ENCODE assay signal across 18 cellular contexts in genomic region chr19:3122512-3122870, GRCh38. TPM values are rescaled to one million over a fixed set of nuclear protein-coding genes. Genes with fewer than 3 reads are reported as not detected.
DNase-seq lines count a peak whose midpoint lies in the region; ATAC-seq and TF ChIP-seq lines count a peak whose summit lies in the region.
"Had no signal": no experiment of that assay in that cellular context is flagged by ENCODE, and none has a peak within 500 bp of the region (broad histone marks: within the 10 kb centered on the region; RNA-seq: fewer than 3 reads in every experiment).

No MANE protein-coding gene starts in this region.

- no peak overlapping the region for H2BK5ac ChIP-seq in neuronal stem cell (ENCODE audit: low read length)

- H3K4me2 ChIP-seq in neuronal stem cell (ENCODE audit: insufficient read depth, low read length, poor library complexity, severe bottlenecking) (no peak overlapping the region), neural progenitor cell (no peak overlapping the region)

- H3K18ac ChIP-seq in neuronal stem cell (ENCODE audit: low read length): no peak overlapping the region

- H3K4ac ChIP-seq in neuronal stem cell (ENCODE audit: low read length): no peak overlapping the region

- WGBS in right cardiac atrium: 90% methylated on average over 22 of the region's 22 CpGs
- WGBS in neuronal stem cell (ENCODE audit: extremely low coverage in 2 of 2, insufficient read length in 2 of 2, insufficient replicate concordance in 1 of 2), 2 donors: no CpG with 5 or more reads among the region's 22 CpGs

- CTCF ChIA-PET in Panc1 (lab: Charles Lee): no interaction called here

- no peak overlapping the region for H2BK12ac ChIP-seq in neuronal stem cell (ENCODE audit: low read length)

- H3K4me3 ChIP-seq in right cardiac atrium (ENCODE audit: low read length): no peak overlapping the region
- no peak overlapping the region for H3K4me3 ChIP-seq in Panc1 (ENCODE audit: low read depth in 2 of 2, low read length in 2 of 2)
- H3K4me3 ChIP-seq in neuronal stem cell (ENCODE audit: low read length in 2 of 2): no peak overlapping the region
- no peak overlapping the region for H3K4me3 ChIP-seq in neural progenitor cell

- no peak overlapping the region for H2AK5ac ChIP-seq in neuronal stem cell (ENCODE audit: low read depth, low read length)

- peaks cover 10% of the 10 kb centered on the region for H3K4me1 Mint-ChIP-seq in neural progenitor cell

- TF ChIP-seq CTCF in Panc1 (IDR thresholded peaks at IDR 0.05) (no peak), neural progenitor cell (IDR thresholded peaks at IDR 0.05) (no peak)

- H3K14ac ChIP-seq in neuronal stem cell (ENCODE audit: low read length): peak overlapping the region; percentile 71

- H3K9me3 Mint-ChIP-seq in neural progenitor cell: no peaks in the 10 kb centered on the region
- H3K9me3 Mint-ChIP-seq: CD14-positive monocyte; CD4-positive, alpha-beta memory T cell; HFFc6 had no signal

- H4K8ac ChIP-seq in neuronal stem cell (ENCODE audit: low read depth, low read length): no peak overlapping the region

- H3K4me1 ChIP-seq in right cardiac atrium (ENCODE audit: control insufficient read depth, insufficient read depth, low read length) (no peaks in the 10 kb centered on the region), Panc1 (ENCODE audit: control insufficient read depth, insufficient read depth, low read length) (no peaks in the 10 kb centered on the region), neuronal stem cell (ENCODE audit: control insufficient read depth in 2 of 2, insufficient read depth in 1 of 2, low read depth in 1 of 2, low read length in 2 of 2) (peaks cover 0 to 3% of the 10 kb centered on the region in 2 donors), neural progenitor cell (no peaks in the 10 kb centered on the region)
- H3K4me1 ChIP-seq: BE2C had no signal

- H4K91ac ChIP-seq in neuronal stem cell (ENCODE audit: low read depth, low read length, poor library complexity): no peak overlapping the region

- no peak overlapping the region for H2BK15ac ChIP-seq in neuronal stem cell (ENCODE audit: low read length)

- H3K9ac ChIP-seq in neuronal stem cell (ENCODE audit: low read depth, low read length, poor library complexity): no peak overlapping the region
- no peak overlapping the region for H3K9ac ChIP-seq in neural progenitor cell

- peaks cover 2% of the 10 kb centered on the region for H3K27me3 Mint-ChIP-seq in neural progenitor cell (ENCODE audit: insufficient read depth, low read depth)
- H3K27me3 Mint-ChIP-seq: CD4-positive, alpha-beta memory T cell had no signal

- no peaks in the 10 kb centered on the region for H3F3A ChIP-seq in neural progenitor cell (ENCODE audit: low read depth)

- no peaks in the 10 kb centered on the region for H3K36me3 ChIP-seq in Panc1 (ENCODE audit: control insufficient read depth, insufficient read depth, low read length)
- H3K36me3 ChIP-seq in neuronal stem cell (replicated peaks in 1 of 2; ENCODE audit: control insufficient read depth in 2 of 2, insufficient read depth in 2 of 2, low read length in 2 of 2): peaks cover 0 to 10% of the 10 kb centered on the region in 2 donors
- H3K36me3 ChIP-seq in neural progenitor cell: no peaks in the 10 kb centered on the region

- H3K79me1 ChIP-seq in neuronal stem cell (ENCODE audit: low read depth, low read length): no peaks in the 10 kb centered on the region

- H3K27me3 ChIP-seq in right cardiac atrium (ENCODE audit: control insufficient read depth, insufficient read depth) (no peaks in the 10 kb centered on the region), Panc1 (ENCODE audit: control insufficient read depth, insufficient read depth, low read length) (no peaks in the 10 kb centered on the region), neuronal stem cell (ENCODE audit: control insufficient read depth in 3 of 3, insufficient read depth in 3 of 3, low read depth in 1 of 3, low read length in 3 of 3) (no peaks in the 10 kb centered on the region), neural progenitor cell (no peaks in the 10 kb centered on the region)
- H3K27me3 ChIP-seq: BE2C had no signal

- no peaks in the 10 kb centered on the region for H3K36me3 Mint-ChIP-seq in neural progenitor cell
- H3K36me3 Mint-ChIP-seq: CD4-positive, alpha-beta memory T cell had no signal

- TSS peak; percentile 77 for BruUV-seq in Panc1 (replicated peaks; lab: Mats Ljungman, UMichigan)

- no peak overlapping the region for H2BK120ac ChIP-seq in neuronal stem cell (ENCODE audit: low read depth, low read length)

- ATAC-seq in right cardiac atrium: no peak
- ATAC-seq in Right ventricle myocardium superior (ENCODE audit: poor library complexity): no peak
- ATAC-seq in Panc1: no peak
- ATAC-seq: HCT116 had no signal

- H3K4me3 Mint-ChIP-seq in neural progenitor cell: no peak overlapping the region
- H3K4me3 Mint-ChIP-seq: CD14-positive monocyte; CD4-positive, alpha-beta memory T cell; HFFc6 had no signal

- no peak overlapping the region for H3K23ac ChIP-seq in neuronal stem cell (ENCODE audit: low read depth, low read length, poor library complexity)

- intact Hi-C loops in right cardiac atrium (cut with DNase I): no loop called here
- intact Hi-C loops in Right ventricle myocardium superior (cut with DNase I): no loop called here
- intact Hi-C loops in Panc1 (cut with micrococcal nuclease; ENCODE audit: unreplicated experiment): loop anchor here (10.0 kb wide), 1 partner anchor 168 kb away; no protein-coding TSS in a partner anchor

- H3K27ac Mint-ChIP-seq in neural progenitor cell: no peak overlapping the region
- H3K27ac Mint-ChIP-seq: CD14-positive monocyte; CD4-positive, alpha-beta memory T cell; HFFc6 had no signal

- H2AFZ ChIP-seq in neuronal stem cell (ENCODE audit: low read length) (no peak overlapping the region), neural progenitor cell (replicated peaks) (no peak overlapping the region)

- POLR2A ChIA-PET in Panc1 (lab: Charles Lee): no interaction called here

- H3K9me3 ChIP-seq in right cardiac atrium (ENCODE audit: control insufficient read depth, low read length) (no peaks in the 10 kb centered on the region), Panc1 (ENCODE audit: control insufficient read depth, insufficient read depth, low read depth, low read length) (no peaks in the 10 kb centered on the region), neuronal stem cell (replicated peaks in 1 of 2; ENCODE audit: control insufficient read depth in 2 of 2, insufficient read depth in 1 of 2, low read depth in 1 of 2, low read length in 2 of 2) (peaks cover 0 to 2% of the 10 kb centered on the region in 2 donors), neural progenitor cell (ENCODE audit: low read depth) (no peaks in the 10 kb centered on the region)
- H3K9me3 ChIP-seq: BE2C had no signal

- H3K27ac ChIP-seq in right cardiac atrium (ENCODE audit: low read length): no peak overlapping the region
- H3K27ac ChIP-seq in Panc1 (ENCODE audit: low read length): no peak overlapping the region
- H3K27ac ChIP-seq in neuronal stem cell (replicated peaks; ENCODE audit: low read length): no peak overlapping the region
- no peak overlapping the region for H3K27ac ChIP-seq in neural progenitor cell
- H3K27ac ChIP-seq: HL-60 had no signal

- no peaks in the 10 kb centered on the region for H3K79me2 ChIP-seq in neural progenitor cell (ENCODE audit: low read depth)

- no peaks in the 10 kb centered on the region for H4K20me1 ChIP-seq in neural progenitor cell (ENCODE audit: low read depth)

- DNase-seq in right cardiac atrium (peak in 2 of 3 donors; percentile 48 to 49), Right ventricle myocardium superior (no peak), Panc1 (ENCODE audit: low read depth, low spot score) (no peak), neuronal stem cell (ENCODE audit: low spot score) (no peak), kidney tubule cell (ENCODE audit: low spot score) (no peak), neural progenitor cell (ENCODE audit: low spot score) (no peak), ACHN (no peak)
- DNase-seq: BE2C; CD4-positive, alpha-beta memory T cell; DMS79 treated with DMSO at 0.1 percent for 48 hours; GF-D8; GOT3; H7; HFFc6; IMR-90 had no signal

- in situ Hi-C loops in Panc1 (cut with HindIII; ENCODE audit: low pct_unique_long_range_greater_than_20kb, low sequenced_read_pairs): no loop called here
- in situ Hi-C loops in ACHN (cut with HindIII; ENCODE audit: low pct_ligation_motif_present, low pct_unique_long_range_greater_than_20kb, low sequenced_read_pairs): no loop called here

RNA-seq across cellular contexts. Expression of gene GNA15, which starts 13.3 kb away (rescaled TPM):
- total RNA-seq in right cardiac atrium (1 to 10 TPM; 1.8 to 2.5 (median 2.1) TPM), Right ventricle myocardium superior (2.8 TPM), Panc1 (2021; ENCODE audit: unreplicated experiment) (6.2 TPM), neural progenitor cell (ENCODE audit: low replicate concordance) (not detected in 2 replicates)
- polyA plus RNA-seq in right cardiac atrium: 1.00 TPM
- polyA plus RNA-seq in Panc1 (2012; ENCODE audit: insufficient read length): 8.4 TPM
- polyA plus RNA-seq in neuronal stem cell (2013, experiment 1 of 2): 0.01 TPM
- not detected for polyA plus RNA-seq in neuronal stem cell (2013, experiment 2 of 2)
- total RNA-seq: H7, HFFc6 had no signal
- polyA plus RNA-seq: IMR-90 had no signal

RNA-seq across cellular contexts. Expression of gene GNA11, which starts 28.3 kb away (rescaled TPM):
- total RNA-seq in right cardiac atrium: 10 to 100 TPM; 63.3 to 71.6 (median 69.7) TPM
- polyA plus RNA-seq in right cardiac atrium: 69.8 TPM
- 61.3 TPM for total RNA-seq in Right ventricle myocardium superior
- 64.6 TPM for total RNA-seq in Panc1 (2021; ENCODE audit: unreplicated experiment)
- 120 TPM for polyA plus RNA-seq in Panc1 (2012; ENCODE audit: insufficient read length)
- polyA plus RNA-seq in neuronal stem cell (2013, experiment 1 of 2): 19.2 TPM
- polyA plus RNA-seq in neuronal stem cell (2013, experiment 2 of 2): 20.0 TPM
- total RNA-seq in neural progenitor cell (ENCODE audit: low replicate concordance): 12.4 and 19.5 TPM in 2 replicates

RNA-seq across cellular contexts. Expression of gene S1PR4, which starts 56.1 kb away (rescaled TPM):
- total RNA-seq in right cardiac atrium (under 1 TPM; 0.33 to 0.96 (median 0.74) TPM), Right ventricle myocardium superior (0.27 TPM), Panc1 (2021; ENCODE audit: unreplicated experiment) (0.26 TPM), neural progenitor cell (ENCODE audit: low replicate concordance) (not detected in 2 replicates)
- 0.97 TPM for polyA plus RNA-seq in right cardiac atrium
- polyA plus RNA-seq in Panc1 (2012; ENCODE audit: insufficient read length): not detected
- not detected for polyA plus RNA-seq in neuronal stem cell (2013, experiment 1 of 2)
- polyA plus RNA-seq in neuronal stem cell (2013, experiment 2 of 2): not detected
- total RNA-seq: H7, HFFc6, IMR-90 had no signal
- polyA plus RNA-seq: IMR-90 had no signal

Comparison
In these comparisons a context has a peak if more than half of its experiments do, and no peak if none do; other contexts are left out.
1. DNase-seq: peak in right cardiac atrium (2 of 3); none in Right ventricle myocardium superior (single experiment), Panc1 (single experiment), neuronal stem cell (single experiment), kidney tubule cell (single experiment), neural progenitor cell (single experiment) and ACHN (single experiment).